Comparison of ENCODE assay signal across 8 cellular contexts in genomic region chr14:74111395-74112216, GRCh38. TPM values are rescaled to one million over a fixed set of nuclear protein-coding genes. Genes with fewer than 3 reads are reported as not detected.
DNase-seq lines count a peak whose midpoint lies in the region; ATAC-seq lines count a peak whose summit lies in the region.
"Not testable (repeated sequence)": the region's sequence is repeated elsewhere in the genome, so short reads cannot be mapped to it uniquely, and the experiment has no call there.

No MANE protein-coding gene starts in this region.

- H4K20me1 ChIP-seq in GM23248 (ENCODE audit: insufficient read depth): not testable (repeated sequence)

- not testable (repeated sequence) for H3K36me3 ChIP-seq in CD4-positive, alpha-beta memory T cell (ENCODE audit: insufficient read depth, low read length); GM23248 (ENCODE audit: low read depth)

- H3F3A ChIP-seq in GM23248 (ENCODE audit: insufficient read depth): not testable (repeated sequence)

- peak in 4 of 5 donors; percentile 22 to 43 (median 28) for DNase-seq in CD4-positive, alpha-beta memory T cell
- DNase-seq in GM23248 (peak; percentile 75), NCI-H1417 (lab: John Stamatoyannopoulos, UW) (peak; percentile 24 to 79 (median 64)), OCI-M1 (lab: John Stamatoyannopoulos, UW) (peak; percentile 61), amniotic epithelial cell (ENCODE audit: low read depth) (peak; percentile 65), fibroblast of the conjunctiva (ENCODE audit: low read depth) (peak; percentile 53), lung microvascular endothelial cell (ENCODE audit: low read depth in 2 of 2) (peak; percentile 69 to 76)

- not testable (repeated sequence) for H3K4me2 ChIP-seq in GM23248 (ENCODE audit: unreplicated experiment)

- H3K79me2 ChIP-seq in GM23248 (ENCODE audit: insufficient read depth): not testable (repeated sequence)

- not testable (repeated sequence) for H3K9me3 ChIP-seq in CD4-positive, alpha-beta memory T cell (ENCODE audit: control insufficient read depth in 1 of 2, low read length in 2 of 2); GM23248 (ENCODE audit: low read depth)

- H2AFZ ChIP-seq in GM23248: not testable (repeated sequence)

- H3K4me1 Mint-ChIP-seq in CD4-positive, alpha-beta memory T cell; stimulated activated memory B cell treated with anti-CD40 and anti-IgM and Interleukin-4, amounts not matched to agents 10 μg/mL and 1 μg/mL and 100 μg/mL, for 72 hours: not testable (repeated sequence)

- H3K4me3 Mint-ChIP-seq in CD4-positive, alpha-beta memory T cell; stimulated activated memory B cell treated with anti-CD40 and anti-IgM and Interleukin-4, amounts not matched to agents 10 μg/mL and 1 μg/mL and 100 μg/mL, for 72 hours: not testable (repeated sequence)

- not testable (repeated sequence) for H3K27me3 ChIP-seq in CD4-positive, alpha-beta memory T cell (ENCODE audit: insufficient read depth, low read length); GM23248 (replicated peaks; ENCODE audit: insufficient read depth)

- not testable (repeated sequence) for H3K27ac Mint-ChIP-seq in CD4-positive, alpha-beta memory T cell; stimulated activated memory B cell treated with anti-CD40 and anti-IgM and Interleukin-4, amounts not matched to agents 10 μg/mL and 1 μg/mL and 100 μg/mL, for 72 hours

- in situ Hi-C loops in GM23248 (cut with MboI): loop anchor here (25.0 kb wide), 1 partner anchor 351 kb away; no protein-coding TSS in a partner anchor

- H3K27me3 Mint-ChIP-seq in CD4-positive, alpha-beta memory T cell; stimulated activated memory B cell treated with anti-CD40 and anti-IgM and Interleukin-4, amounts not matched to agents 10 μg/mL and 1 μg/mL and 100 μg/mL, for 72 hours: not testable (repeated sequence)

- 90 to 94% methylated on average over 13 of the region's 13 CpGs for WGBS in GM23248 (ENCODE audit: low coverage in 1 of 2, low lambda C conversion rate in 2 of 2, missing lambda C conversion rate in 2 of 2), 2 experiments

- not testable (repeated sequence) for H3K27ac ChIP-seq in CD4-positive, alpha-beta memory T cell (ENCODE audit: low read depth, low read length); GM23248

- not testable (repeated sequence) for H3K9ac ChIP-seq in GM23248

- H3K9me3 Mint-ChIP-seq in CD4-positive, alpha-beta memory T cell; stimulated activated memory B cell treated with anti-CD40 and anti-IgM and Interleukin-4, amounts not matched to agents 10 μg/mL and 1 μg/mL and 100 μg/mL, for 72 hours: not testable (repeated sequence)

- not testable (repeated sequence) for H3K4me1 ChIP-seq in CD4-positive, alpha-beta memory T cell (ENCODE audit: insufficient read depth, low read length); GM23248 (ENCODE audit: insufficient read depth)

- ATAC-seq in stimulated activated memory B cell treated with anti-CD40 and anti-IgM and Interleukin-4, amounts not matched to agents 10 μg/mL and 1 μg/mL and 100 μg/mL, for 72 hours: peak; percentile 63

- CTCF ChIA-PET in CD4-positive, alpha-beta memory T cell (lab: Charles Lee; ENCODE audit: partially characterized antibody): interaction anchor here (0.9 to 1.9 kb wide), 13 partner anchors 11 to 608 kb away, joined by 3 to 9 read pairs (median 4); no protein-coding TSS in a partner anchor

- intact Hi-C loops in CD4-positive, alpha-beta memory T cell (cut with micrococcal nuclease): loop anchor here (1.0 kb wide), 1 partner anchor 140 kb away; no protein-coding TSS in a partner anchor

- not testable (repeated sequence) for H3K4me3 ChIP-seq in CD4-positive, alpha-beta memory T cell (ENCODE audit: low read length in 2 of 2); GM23248

- peaks cover 16 to 29% of the 10 kb centered on the region in 2 donors for H3K36me3 Mint-ChIP-seq in CD4-positive, alpha-beta memory T cell
- peaks cover 36% of the 10 kb centered on the region for H3K36me3 Mint-ChIP-seq in stimulated activated memory B cell treated with anti-CD40 and anti-IgM and Interleukin-4, amounts not matched to agents 10 μg/mL and 1 μg/mL and 100 μg/mL, for 72 hours

- POLR2A ChIA-PET in CD4-positive, alpha-beta memory T cell (lab: Charles Lee; ENCODE audit: partially characterized antibody): interaction anchor here (0.9 kb wide), 1 partner anchor 34 kb away, joined by 3 read pairs; no protein-coding TSS in a partner anchor

- H3K9me2 ChIP-seq in GM23248 (ENCODE audit: insufficient read depth): not testable (repeated sequence)

RNA-seq across cellular contexts. Expression of gene LIN52, which starts 26.9 kb away (rescaled TPM):
- 10 to 100 TPM in 1 of 2 experiments, 1 to 10 TPM in 1; 9.4 to 11.0 TPM for total RNA-seq in CD4-positive, alpha-beta memory T cell
- polyA plus RNA-seq in CD4-positive, alpha-beta memory T cell: 10 to 100 TPM; 12.9 to 17.5 TPM
- total RNA-seq in GM23248 (2014; rRNA removed; shearing (Covaris generic)): 6.7 and 8.0 TPM in 2 replicates
- 8.7 and 8.8 TPM in 2 replicates for polyA plus RNA-seq in GM23248 (2016; fragmentation: Nextera tagmentation; extraction: Ambion mirVana)
- total RNA-seq in lung microvascular endothelial cell: 6.5 and 10.3 TPM in 2 replicates

RNA-seq across cellular contexts. Expression of gene ALDH6A1, which starts 27.4 kb away (rescaled TPM):
- 10 to 100 TPM; 21.7 to 22.5 TPM for total RNA-seq in CD4-positive, alpha-beta memory T cell
- 10 to 100 TPM; 22.2 to 23.1 TPM for polyA plus RNA-seq in CD4-positive, alpha-beta memory T cell
- total RNA-seq in GM23248 (2014; rRNA removed; shearing (Covaris generic)): 13.8 and 19.9 TPM in 2 replicates
- polyA plus RNA-seq in GM23248 (2016; fragmentation: Nextera tagmentation; extraction: Ambion mirVana): 20.8 and 21.0 TPM in 2 replicates
- total RNA-seq in lung microvascular endothelial cell: 9.8 and 17.9 TPM in 2 replicates
